In genomic region chr3:170727754-170728153, GRCh38 we compare ENCODE assay signal across 1 cellular context.
TF ChIP-seq lines count a peak whose summit lies in the region.

No MANE protein-coding gene starts in this region.

TF ChIP-seq in K562, 482 proteins besides CTCF, POLR2A, EP300 and RAD21 (continued from another document):
- peak; percentile 48; the same call in 1 of the 2 replicates for TF ChIP-seq ZNF644 (tag; IDR thresholded peaks at IDR 0.05; ENCODE audit: low read depth)
- TF ChIP-seq FOXP4 (CRISPR knock-in tag; IDR thresholded peaks at IDR 0.05; ENCODE audit: borderline replicate concordance): no peak
- TF ChIP-seq MYC (IDR thresholded peaks at IDR 0.05; ENCODE audit: low read depth, low read length): peak; percentile 8; the same call in 1 of the 2 replicates
- no peak for TF ChIP-seq MYC (CRISPR knock-in tag; IDR thresholded peaks at IDR 0.05; ENCODE audit: borderline replicate concordance, low read depth)
- no peak for TF ChIP-seq HOMEZ (CRISPR knock-in tag; IDR thresholded peaks at IDR 0.05)
- no peak for TF ChIP-seq FOXO4 (CRISPR knock-in tag; IDR thresholded peaks at IDR 0.05)
- TF ChIP-seq TEAD2 (tag; IDR thresholded peaks at IDR 0.05): no peak
- peak; percentile 62; the same call in 1 of the 2 replicates for TF ChIP-seq CTBP1 (IDR thresholded peaks at IDR 0.05; ENCODE audit: borderline replicate concordance)
- no peak for TF ChIP-seq CBX1 (IDR thresholded peaks at IDR 0.05; ENCODE audit: low read depth)
- TF ChIP-seq RFX1 (IDR thresholded peaks at IDR 0.05): 0 out of 2 replicates have a peak, but pooled peaks have one; percentile 5
- TF ChIP-seq RNF2 (IDR thresholded peaks at IDR 0.05): peak; percentile 63; the same call in 1 of the 2 replicates
- TF ChIP-seq ELK3 (CRISPR knock-in tag; IDR thresholded peaks at IDR 0.05): no peak
- 0 out of 2 replicates have a peak, but pooled peaks have one; percentile 6 for TF ChIP-seq LEF1 (IDR thresholded peaks at IDR 0.05)
- TF ChIP-seq ATF4 (CRISPR knock-in tag; IDR thresholded peaks at IDR 0.05): no peak; the same call in 1 of the 2 replicates
- no peak for TF ChIP-seq GTF2A2 (tag; IDR thresholded peaks at IDR 0.05)
- TF ChIP-seq FOXK2 (conservative IDR thresholded peaks at IDR 0.05 in 1 of 2, IDR thresholded peaks at IDR 0.05 in 1 of 2; ENCODE audit: low read depth in 2 of 2): peak; percentile 0 to 61; a peak in 2 of 4 replicates
- TF ChIP-seq ZNF57 (CRISPR knock-in tag; IDR thresholded peaks at IDR 0.05): no peak
- no peak for TF ChIP-seq CREB3L1 (IDR thresholded peaks at IDR 0.05; ENCODE audit: borderline replicate concordance, low read depth)
- no peak for TF ChIP-seq IRF1 (CRISPR knock-in tag; IDR thresholded peaks at IDR 0.05; ENCODE audit: borderline replicate concordance)
- TF ChIP-seq VEZF1 (CRISPR knock-in tag; IDR thresholded peaks at IDR 0.05): peak; percentile 50; the same call in 1 of the 2 replicates
- no peak for TF ChIP-seq ZNF224 (CRISPR knock-in tag; IDR thresholded peaks at IDR 0.05)
- peak; percentile 19 for TF ChIP-seq TAF9B (IDR thresholded peaks at IDR 0.05; ENCODE audit: partially characterized antibody)
- no peak for TF ChIP-seq SIN3B (IDR thresholded peaks at IDR 0.05; ENCODE audit: low read depth)
- peak; percentile 59 for TF ChIP-seq GATA2 (CRISPR knock-in tag; IDR thresholded peaks at IDR 0.05)
- no peak for TF ChIP-seq HBP1 (CRISPR knock-in tag; IDR thresholded peaks at IDR 0.05)
- no peak for TF ChIP-seq FOXA1 (IDR thresholded peaks at IDR 0.05; ENCODE audit: borderline replicate concordance)
- TF ChIP-seq GATAD2A (IDR thresholded peaks at IDR 0.05): peak; percentile 75; the same call in 1 of the 2 replicates
- TF ChIP-seq ZNF518B (CRISPR knock-in tag; IDR thresholded peaks at IDR 0.05): no peak
- no peak for TF ChIP-seq BRD9 (IDR thresholded peaks at IDR 0.05; ENCODE audit: low read depth, partially characterized antibody)
- TF ChIP-seq LCOR (CRISPR knock-in tag; IDR thresholded peaks at IDR 0.05): no peak
- TF ChIP-seq ZNF561 (CRISPR knock-in tag; conservative IDR thresholded peaks at IDR 0.05): no peak
- no peak for TF ChIP-seq SIRT6 (IDR thresholded peaks at IDR 0.05; ENCODE audit: low read depth, low read length)
- TF ChIP-seq TEAD4 (IDR thresholded peaks at IDR 0.05; ENCODE audit: low read length): peak; percentile 46; the same call in 1 of the 2 replicates
- no peak for TF ChIP-seq TEAD4 (CRISPR knock-in tag; IDR thresholded peaks at IDR 0.05; ENCODE audit: borderline replicate concordance)
- TF ChIP-seq SMARCE1 (IDR thresholded peaks at IDR 0.05): peak; percentile 56
- TF ChIP-seq NFE2 (IDR thresholded peaks at IDR 0.05; ENCODE audit: low read depth): peak; percentile 43
- TF ChIP-seq TCF7 (IDR thresholded peaks at IDR 0.05; ENCODE audit: borderline replicate concordance): no peak
- TF ChIP-seq ZNF668 (CRISPR knock-in tag; IDR thresholded peaks at IDR 0.05): no peak
- no peak for TF ChIP-seq ZNF121 (CRISPR knock-in tag; conservative IDR thresholded peaks at IDR 0.05)
- TF ChIP-seq ZNF609 (CRISPR knock-in tag; IDR thresholded peaks at IDR 0.05; ENCODE audit: borderline replicate concordance): no peak
- TF ChIP-seq TFAM (CRISPR knock-in tag; conservative IDR thresholded peaks at IDR 0.05): no peak
